1 cellular context compared by ENCODE assay signal in the genomic region with DNA sequence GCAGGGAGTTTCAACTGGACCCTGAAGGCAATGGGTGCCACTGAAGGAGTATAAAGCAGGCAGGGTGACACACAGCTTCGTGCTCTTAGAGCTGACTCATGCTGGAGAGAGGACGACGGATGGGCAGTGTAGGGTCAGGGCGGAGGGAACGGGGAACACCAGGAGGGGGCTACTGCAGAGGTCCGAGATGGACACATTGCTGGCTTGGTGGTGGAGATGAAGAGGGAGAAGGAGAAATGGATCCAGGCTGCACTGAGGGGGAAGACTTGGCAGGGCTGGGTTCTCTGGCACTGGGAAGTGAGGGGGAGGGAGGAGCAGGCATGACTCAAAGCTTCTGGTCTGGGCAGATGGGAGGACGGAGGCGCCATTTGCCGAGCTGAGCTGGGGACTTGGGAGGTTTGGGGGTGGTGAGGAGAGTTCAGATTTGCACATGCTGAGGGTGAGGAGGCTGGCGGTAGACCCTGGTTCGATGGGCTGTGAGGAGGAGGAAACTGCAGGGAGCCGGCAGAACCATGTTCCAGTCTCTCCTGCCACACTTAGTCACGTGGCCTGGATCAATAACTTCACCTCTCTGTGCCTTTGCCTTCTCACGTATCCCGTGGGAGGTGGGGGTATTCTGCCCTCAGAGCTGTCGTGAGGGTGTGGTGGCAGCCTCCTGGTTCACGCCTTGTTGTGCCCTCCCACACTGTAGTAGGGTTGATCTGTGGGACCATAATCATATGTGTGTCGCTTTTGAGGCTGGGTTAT.
TF ChIP-seq lines count a peak whose summit lies in the region.

No MANE protein-coding gene starts in this region.

TF ChIP-seq in HepG2, 621 proteins besides CTCF, POLR2A, EP300 and RAD21 (continues in another document):
- TF ChIP-seq MXD4 (CRISPR knock-in tag; IDR thresholded peaks at IDR 0.05) (0 out of 2 replicates have a peak, but pooled peaks have one; percentile 30), HMG20B (CRISPR knock-in tag; conservative IDR thresholded peaks at IDR 0.05) (no peak), ZFX (CRISPR knock-in tag; IDR thresholded peaks at IDR 0.05; ENCODE audit: low read depth) (0 out of 2 replicates have a peak, but pooled peaks have one; percentile 15), GABPB1 (CRISPR knock-in tag; IDR thresholded peaks at IDR 0.05) (0 out of 2 replicates have a peak, but pooled peaks have one; percentile 6), TMF1 (CRISPR knock-in tag; IDR thresholded peaks at IDR 0.05; ENCODE audit: low read depth) (no peak), POLR2AphosphoS5 (IDR thresholded peaks at IDR 0.05; ENCODE audit: low read depth, low read length) (no peak), XRCC5 (optimal IDR thresholded peaks at IDR 0.05; ENCODE audit: low read length) (peak; percentile 37), AGO1 (IDR thresholded peaks at IDR 0.05; ENCODE audit: low read depth, low read length, poor library complexity, severe bottlenecking) (no peak), DNMT3B (CRISPR knock-in tag; conservative IDR thresholded peaks at IDR 0.05) (no peak), HHEX (CRISPR knock-in tag; IDR thresholded peaks at IDR 0.05) (no peak), SALL1 (CRISPR knock-in tag; IDR thresholded peaks at IDR 0.05) (0 out of 2 replicates have a peak, but pooled peaks have one; percentile 8), ZNF292 (CRISPR knock-in tag; IDR thresholded peaks at IDR 0.05; ENCODE audit: borderline replicate concordance, low read depth) (peak; percentile 20; the same call in 1 of the 2 replicates), REL (CRISPR knock-in tag; conservative IDR thresholded peaks at IDR 0.05) (no peak), ZSCAN29 (CRISPR knock-in tag; conservative IDR thresholded peaks at IDR 0.05) (no peak), ZNF446 (CRISPR knock-in tag; IDR thresholded peaks at IDR 0.05) (0 out of 2 replicates have a peak, but pooled peaks have one; percentile 54), ZNF792 (CRISPR knock-in tag; IDR thresholded peaks at IDR 0.05) (no peak), ONECUT2 (CRISPR knock-in tag; IDR thresholded peaks at IDR 0.05) (peak; percentile 53; the same call in 1 of the 2 replicates), ZNF709 (CRISPR knock-in tag; IDR thresholded peaks at IDR 0.05) (peak; percentile 68; the same call in 1 of the 2 replicates), HES4 (CRISPR knock-in tag; IDR thresholded peaks at IDR 0.05; ENCODE audit: borderline replicate concordance) (no peak), ZNF780A (CRISPR knock-in tag; IDR thresholded peaks at IDR 0.05) (no peak), ZNF605 (CRISPR knock-in tag; IDR thresholded peaks at IDR 0.05) (no peak), ZSCAN21 (CRISPR knock-in tag; IDR thresholded peaks at IDR 0.05; ENCODE audit: borderline replicate concordance) (peak; percentile 63; the same call in 1 of the 2 replicates), RXRB (CRISPR knock-in tag; IDR thresholded peaks at IDR 0.05; ENCODE audit: borderline replicate concordance) (no peak), ZNF263 (CRISPR knock-in tag; IDR thresholded peaks at IDR 0.05) (peak; percentile 73), ZNF878 (CRISPR knock-in tag; IDR thresholded peaks at IDR 0.05) (no peak), MEIS1 (CRISPR knock-in tag; IDR thresholded peaks at IDR 0.05; ENCODE audit: borderline replicate concordance) (0 out of 2 replicates have a peak, but pooled peaks have one; percentile 26), ZNF841 (CRISPR knock-in tag; IDR thresholded peaks at IDR 0.05; ENCODE audit: borderline replicate concordance) (no peak), ZIK1 (CRISPR knock-in tag; IDR thresholded peaks at IDR 0.05; ENCODE audit: borderline replicate concordance, low read depth) (0 out of 2 replicates have a peak, but pooled peaks have one; percentile 59), SP4 (CRISPR knock-in tag; IDR thresholded peaks at IDR 0.05) (0 out of 2 replicates have a peak, but pooled peaks have one; percentile 34), RFX3 (CRISPR knock-in tag; IDR thresholded peaks at IDR 0.05) (no peak), FOSL2 (CRISPR knock-in tag; IDR thresholded peaks at IDR 0.05) (peak; percentile 54), NCOA2 (CRISPR knock-in tag; IDR thresholded peaks at IDR 0.05) (no peak), ZFY (CRISPR knock-in tag; IDR thresholded peaks at IDR 0.05) (no peak), ZKSCAN8 (CRISPR knock-in tag; IDR thresholded peaks at IDR 0.05; ENCODE audit: borderline replicate concordance) (no peak), NCOR1 (IDR thresholded peaks at IDR 0.05; ENCODE audit: borderline replicate concordance, low read length) (no peak), ZNF121 (CRISPR knock-in tag; IDR thresholded peaks at IDR 0.05) (no peak), CHD4 (IDR thresholded peaks at IDR 0.05; ENCODE audit: borderline replicate concordance, low read length) (no peak)
- TF ChIP-seq, protein P1, sequence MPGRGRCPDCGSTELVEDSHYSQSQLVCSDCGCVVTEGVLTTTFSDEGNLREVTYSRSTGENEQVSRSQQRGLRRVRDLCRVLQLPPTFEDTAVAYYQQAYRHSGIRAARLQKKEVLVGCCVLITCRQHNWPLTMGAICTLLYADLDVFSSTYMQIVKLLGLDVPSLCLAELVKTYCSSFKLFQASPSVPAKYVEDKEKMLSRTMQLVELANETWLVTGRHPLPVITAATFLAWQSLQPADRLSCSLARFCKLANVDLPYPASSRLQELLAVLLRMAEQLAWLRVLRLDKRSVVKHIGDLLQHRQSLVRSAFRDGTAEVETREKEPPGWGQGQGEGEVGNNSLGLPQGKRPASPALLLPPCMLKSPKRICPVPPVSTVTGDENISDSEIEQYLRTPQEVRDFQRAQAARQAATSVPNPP (CRISPR knock-in tag; IDR thresholded peaks at IDR 0.05), result no peak
- TF ChIP-seq, protein P2, sequence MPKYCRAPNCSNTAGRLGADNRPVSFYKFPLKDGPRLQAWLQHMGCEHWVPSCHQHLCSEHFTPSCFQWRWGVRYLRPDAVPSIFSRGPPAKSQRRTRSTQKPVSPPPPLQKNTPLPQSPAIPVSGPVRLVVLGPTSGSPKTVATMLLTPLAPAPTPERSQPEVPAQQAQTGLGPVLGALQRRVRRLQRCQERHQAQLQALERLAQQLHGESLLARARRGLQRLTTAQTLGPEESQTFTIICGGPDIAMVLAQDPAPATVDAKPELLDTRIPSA (CRISPR knock-in tag; IDR thresholded peaks at IDR 0.05; ENCODE audit: borderline replicate concordance), result no peak
- TF ChIP-seq, protein P3, sequence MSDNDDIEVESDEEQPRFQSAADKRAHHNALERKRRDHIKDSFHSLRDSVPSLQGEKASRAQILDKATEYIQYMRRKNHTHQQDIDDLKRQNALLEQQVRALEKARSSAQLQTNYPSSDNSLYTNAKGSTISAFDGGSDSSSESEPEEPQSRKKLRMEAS (IDR thresholded peaks at IDR 0.05), result peak; percentile 68; the same call in 1 of the 2 replicates
- TF ChIP-seq, protein P4, sequence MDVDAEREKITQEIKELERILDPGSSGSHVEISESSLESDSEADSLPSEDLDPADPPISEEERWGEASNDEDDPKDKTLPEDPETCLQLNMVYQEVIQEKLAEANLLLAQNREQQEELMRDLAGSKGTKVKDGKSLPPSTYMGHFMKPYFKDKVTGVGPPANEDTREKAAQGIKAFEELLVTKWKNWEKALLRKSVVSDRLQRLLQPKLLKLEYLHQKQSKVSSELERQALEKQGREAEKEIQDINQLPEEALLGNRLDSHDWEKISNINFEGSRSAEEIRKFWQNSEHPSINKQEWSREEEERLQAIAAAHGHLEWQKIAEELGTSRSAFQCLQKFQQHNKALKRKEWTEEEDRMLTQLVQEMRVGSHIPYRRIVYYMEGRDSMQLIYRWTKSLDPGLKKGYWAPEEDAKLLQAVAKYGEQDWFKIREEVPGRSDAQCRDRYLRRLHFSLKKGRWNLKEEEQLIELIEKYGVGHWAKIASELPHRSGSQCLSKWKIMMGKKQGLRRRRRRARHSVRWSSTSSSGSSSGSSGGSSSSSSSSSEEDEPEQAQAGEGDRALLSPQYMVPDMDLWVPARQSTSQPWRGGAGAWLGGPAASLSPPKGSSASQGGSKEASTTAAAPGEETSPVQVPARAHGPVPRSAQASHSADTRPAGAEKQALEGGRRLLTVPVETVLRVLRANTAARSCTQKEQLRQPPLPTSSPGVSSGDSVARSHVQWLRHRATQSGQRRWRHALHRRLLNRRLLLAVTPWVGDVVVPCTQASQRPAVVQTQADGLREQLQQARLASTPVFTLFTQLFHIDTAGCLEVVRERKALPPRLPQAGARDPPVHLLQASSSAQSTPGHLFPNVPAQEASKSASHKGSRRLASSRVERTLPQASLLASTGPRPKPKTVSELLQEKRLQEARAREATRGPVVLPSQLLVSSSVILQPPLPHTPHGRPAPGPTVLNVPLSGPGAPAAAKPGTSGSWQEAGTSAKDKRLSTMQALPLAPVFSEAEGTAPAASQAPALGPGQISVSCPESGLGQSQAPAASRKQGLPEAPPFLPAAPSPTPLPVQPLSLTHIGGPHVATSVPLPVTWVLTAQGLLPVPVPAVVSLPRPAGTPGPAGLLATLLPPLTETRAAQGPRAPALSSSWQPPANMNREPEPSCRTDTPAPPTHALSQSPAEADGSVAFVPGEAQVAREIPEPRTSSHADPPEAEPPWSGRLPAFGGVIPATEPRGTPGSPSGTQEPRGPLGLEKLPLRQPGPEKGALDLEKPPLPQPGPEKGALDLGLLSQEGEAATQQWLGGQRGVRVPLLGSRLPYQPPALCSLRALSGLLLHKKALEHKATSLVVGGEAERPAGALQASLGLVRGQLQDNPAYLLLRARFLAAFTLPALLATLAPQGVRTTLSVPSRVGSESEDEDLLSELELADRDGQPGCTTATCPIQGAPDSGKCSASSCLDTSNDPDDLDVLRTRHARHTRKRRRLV (CRISPR knock-in tag; IDR thresholded peaks at IDR 0.05), result no peak
- TF ChIP-seq, protein P5, sequence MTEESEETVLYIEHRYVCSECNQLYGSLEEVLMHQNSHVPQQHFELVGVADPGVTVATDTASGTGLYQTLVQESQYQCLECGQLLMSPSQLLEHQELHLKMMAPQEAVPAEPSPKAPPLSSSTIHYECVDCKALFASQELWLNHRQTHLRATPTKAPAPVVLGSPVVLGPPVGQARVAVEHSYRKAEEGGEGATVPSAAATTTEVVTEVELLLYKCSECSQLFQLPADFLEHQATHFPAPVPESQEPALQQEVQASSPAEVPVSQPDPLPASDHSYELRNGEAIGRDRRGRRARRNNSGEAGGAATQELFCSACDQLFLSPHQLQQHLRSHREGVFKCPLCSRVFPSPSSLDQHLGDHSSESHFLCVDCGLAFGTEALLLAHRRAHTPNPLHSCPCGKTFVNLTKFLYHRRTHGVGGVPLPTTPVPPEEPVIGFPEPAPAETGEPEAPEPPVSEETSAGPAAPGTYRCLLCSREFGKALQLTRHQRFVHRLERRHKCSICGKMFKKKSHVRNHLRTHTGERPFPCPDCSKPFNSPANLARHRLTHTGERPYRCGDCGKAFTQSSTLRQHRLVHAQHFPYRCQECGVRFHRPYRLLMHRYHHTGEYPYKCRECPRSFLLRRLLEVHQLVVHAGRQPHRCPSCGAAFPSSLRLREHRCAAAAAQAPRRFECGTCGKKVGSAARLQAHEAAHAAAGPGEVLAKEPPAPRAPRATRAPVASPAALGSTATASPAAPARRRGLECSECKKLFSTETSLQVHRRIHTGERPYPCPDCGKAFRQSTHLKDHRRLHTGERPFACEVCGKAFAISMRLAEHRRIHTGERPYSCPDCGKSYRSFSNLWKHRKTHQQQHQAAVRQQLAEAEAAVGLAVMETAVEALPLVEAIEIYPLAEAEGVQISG (CRISPR knock-in tag; IDR thresholded peaks at IDR 0.05), result peak; percentile 15; the same call in 1 of the 2 replicates
- TF ChIP-seq, protein P6, sequence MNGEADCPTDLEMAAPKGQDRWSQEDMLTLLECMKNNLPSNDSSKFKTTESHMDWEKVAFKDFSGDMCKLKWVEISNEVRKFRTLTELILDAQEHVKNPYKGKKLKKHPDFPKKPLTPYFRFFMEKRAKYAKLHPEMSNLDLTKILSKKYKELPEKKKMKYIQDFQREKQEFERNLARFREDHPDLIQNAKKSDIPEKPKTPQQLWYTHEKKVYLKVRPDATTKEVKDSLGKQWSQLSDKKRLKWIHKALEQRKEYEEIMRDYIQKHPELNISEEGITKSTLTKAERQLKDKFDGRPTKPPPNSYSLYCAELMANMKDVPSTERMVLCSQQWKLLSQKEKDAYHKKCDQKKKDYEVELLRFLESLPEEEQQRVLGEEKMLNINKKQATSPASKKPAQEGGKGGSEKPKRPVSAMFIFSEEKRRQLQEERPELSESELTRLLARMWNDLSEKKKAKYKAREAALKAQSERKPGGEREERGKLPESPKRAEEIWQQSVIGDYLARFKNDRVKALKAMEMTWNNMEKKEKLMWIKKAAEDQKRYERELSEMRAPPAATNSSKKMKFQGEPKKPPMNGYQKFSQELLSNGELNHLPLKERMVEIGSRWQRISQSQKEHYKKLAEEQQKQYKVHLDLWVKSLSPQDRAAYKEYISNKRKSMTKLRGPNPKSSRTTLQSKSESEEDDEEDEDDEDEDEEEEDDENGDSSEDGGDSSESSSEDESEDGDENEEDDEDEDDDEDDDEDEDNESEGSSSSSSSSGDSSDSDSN (CRISPR knock-in tag; IDR thresholded peaks at IDR 0.05), result no peak
- TF ChIP-seq, protein P7, sequence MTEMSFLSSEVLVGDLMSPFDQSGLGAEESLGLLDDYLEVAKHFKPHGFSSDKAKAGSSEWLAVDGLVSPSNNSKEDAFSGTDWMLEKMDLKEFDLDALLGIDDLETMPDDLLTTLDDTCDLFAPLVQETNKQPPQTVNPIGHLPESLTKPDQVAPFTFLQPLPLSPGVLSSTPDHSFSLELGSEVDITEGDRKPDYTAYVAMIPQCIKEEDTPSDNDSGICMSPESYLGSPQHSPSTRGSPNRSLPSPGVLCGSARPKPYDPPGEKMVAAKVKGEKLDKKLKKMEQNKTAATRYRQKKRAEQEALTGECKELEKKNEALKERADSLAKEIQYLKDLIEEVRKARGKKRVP (CRISPR knock-in tag; IDR thresholded peaks at IDR 0.05), result no peak
- TF ChIP-seq, protein P8, sequence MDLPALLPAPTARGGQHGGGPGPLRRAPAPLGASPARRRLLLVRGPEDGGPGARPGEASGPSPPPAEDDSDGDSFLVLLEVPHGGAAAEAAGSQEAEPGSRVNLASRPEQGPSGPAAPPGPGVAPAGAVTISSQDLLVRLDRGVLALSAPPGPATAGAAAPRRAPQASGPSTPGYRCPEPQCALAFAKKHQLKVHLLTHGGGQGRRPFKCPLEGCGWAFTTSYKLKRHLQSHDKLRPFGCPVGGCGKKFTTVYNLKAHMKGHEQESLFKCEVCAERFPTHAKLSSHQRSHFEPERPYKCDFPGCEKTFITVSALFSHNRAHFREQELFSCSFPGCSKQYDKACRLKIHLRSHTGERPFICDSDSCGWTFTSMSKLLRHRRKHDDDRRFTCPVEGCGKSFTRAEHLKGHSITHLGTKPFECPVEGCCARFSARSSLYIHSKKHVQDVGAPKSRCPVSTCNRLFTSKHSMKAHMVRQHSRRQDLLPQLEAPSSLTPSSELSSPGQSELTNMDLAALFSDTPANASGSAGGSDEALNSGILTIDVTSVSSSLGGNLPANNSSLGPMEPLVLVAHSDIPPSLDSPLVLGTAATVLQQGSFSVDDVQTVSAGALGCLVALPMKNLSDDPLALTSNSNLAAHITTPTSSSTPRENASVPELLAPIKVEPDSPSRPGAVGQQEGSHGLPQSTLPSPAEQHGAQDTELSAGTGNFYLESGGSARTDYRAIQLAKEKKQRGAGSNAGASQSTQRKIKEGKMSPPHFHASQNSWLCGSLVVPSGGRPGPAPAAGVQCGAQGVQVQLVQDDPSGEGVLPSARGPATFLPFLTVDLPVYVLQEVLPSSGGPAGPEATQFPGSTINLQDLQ (CRISPR knock-in tag; IDR thresholded peaks at IDR 0.05), result no peak
- TF ChIP-seq, protein P9, sequence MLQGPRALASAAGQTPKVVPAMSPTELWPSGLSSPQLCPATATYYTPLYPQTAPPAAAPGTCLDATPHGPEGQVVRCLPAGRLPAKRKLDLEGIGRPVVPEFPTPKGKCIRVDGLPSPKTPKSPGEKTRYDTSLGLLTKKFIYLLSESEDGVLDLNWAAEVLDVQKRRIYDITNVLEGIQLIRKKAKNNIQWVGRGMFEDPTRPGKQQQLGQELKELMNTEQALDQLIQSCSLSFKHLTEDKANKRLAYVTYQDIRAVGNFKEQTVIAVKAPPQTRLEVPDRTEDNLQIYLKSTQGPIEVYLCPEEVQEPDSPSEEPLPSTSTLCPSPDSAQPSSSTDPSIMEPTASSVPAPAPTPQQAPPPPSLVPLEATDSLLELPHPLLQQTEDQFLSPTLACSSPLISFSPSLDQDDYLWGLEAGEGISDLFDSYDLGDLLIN (CRISPR knock-in tag; IDR thresholded peaks at IDR 0.05; ENCODE audit: borderline replicate concordance), result no peak
